8 cellular contexts compared by ENCODE assay signal in genomic region chr15:89999676-90000174, GRCh38. TPM values are rescaled to one million over a fixed set of nuclear protein-coding genes. Genes with fewer than 3 reads are reported as not detected.
DNase-seq lines count a peak whose midpoint lies in the region; FAIRE-seq and TF ChIP-seq lines count a peak whose summit lies in the region.

No MANE protein-coding gene starts in this region.

- H4K20me1 ChIP-seq in astrocyte (ENCODE audit: insufficient read depth, low read length), result peaks cover 5% of the 10 kb centered on the region

- WGBS in iPS DF 6.9 (ENCODE audit: insufficient coverage, insufficient read length), result no CpG with 5 or more reads among the region's 13 CpGs
- WGBS in small intestine, 3 donors, result 2 to 21% (median 17%) methylated on average over 10 to 13 of the region's 13 CpGs

- no peak for TF ChIP-seq CTCF in astrocyte (IDR thresholded peaks at IDR 0.05; ENCODE audit: insufficient read depth, low read depth, low read length)

- no peaks in the 10 kb centered on the region for H3K9me3 Mint-ChIP-seq in astrocyte (ENCODE audit: unreplicated experiment)

- H2AFZ ChIP-seq in astrocyte (ENCODE audit: low read depth, low read length), result peak overlapping the region; percentile 62

- peaks cover 26% of the 10 kb centered on the region for H3K4me1 Mint-ChIP-seq in astrocyte (ENCODE audit: low read depth, unreplicated experiment)

- H3K9ac ChIP-seq in astrocyte (ENCODE audit: low read length), result peak overlapping the region; percentile 87

- FAIRE-seq in astrocyte (lab: Jason Lieb, UNC) (no peak), small intestine (lab: Jason Lieb, UNC) (no peak)

- DNase-seq in HCEC 1CT (peak; percentile 43), astrocyte (ENCODE audit: low read depth) (peak; percentile 30), iPS DF 6.9 (ENCODE audit: low read depth, low spot score) (no peak), small intestine (peak; percentile 62), T1000 (lab: John Stamatoyannopoulos, UW) (no peak), OCI-M2 (lab: John Stamatoyannopoulos, UW; ENCODE audit: unreplicated experiment) (no peak), GM19240 (ENCODE audit: insufficient read length, low spot score) (no peak), DMS 273 treated with DMSO at 0.1 percent for 48 hours (lab: John Stamatoyannopoulos, UW) (no peak)

- H3K27ac ChIP-seq in astrocyte (ENCODE audit: low read depth, low read length) (no peak overlapping the region), iPS DF 6.9 (ENCODE audit: low read length) (no peak overlapping the region), small intestine (ENCODE audit: low read depth in 1 of 2, low read length in 1 of 2) (peak overlapping the region; percentile 94 to 95)

- H3K4me3 ChIP-seq in astrocyte (ENCODE audit: insufficient read depth, low read depth, low read length), result peak overlapping the region; percentile 71
- peak overlapping the region; percentile 71; the same call in 1 of the 2 replicates for H3K4me3 ChIP-seq in iPS DF 6.9 (ENCODE audit: low read length)
- H3K4me3 ChIP-seq in small intestine (ENCODE audit: low read depth in 1 of 2, low read length in 2 of 2), result peak overlapping the region; percentile 68 to 92

- peaks cover 19% of the 10 kb centered on the region for H3K79me2 ChIP-seq in astrocyte (ENCODE audit: insufficient read depth, low read length)

- H3K36me3 Mint-ChIP-seq in astrocyte (ENCODE audit: low read depth, unreplicated experiment), result no peaks in the 10 kb centered on the region

- H3K27me3 ChIP-seq in astrocyte (ENCODE audit: insufficient read depth, low read length) (peaks cover 2% of the 10 kb centered on the region), iPS DF 6.9 (ENCODE audit: control insufficient read depth, insufficient read depth, low read length) (no peaks in the 10 kb centered on the region), small intestine (ENCODE audit: control insufficient read depth in 2 of 2, insufficient read depth in 2 of 2, low read length in 2 of 2) (no peaks in the 10 kb centered on the region)

- peaks cover 8% of the 10 kb centered on the region for H3K27me3 Mint-ChIP-seq in astrocyte (ENCODE audit: low read depth, unreplicated experiment)

- H3K4me2 ChIP-seq in astrocyte (ENCODE audit: low read length), result peak overlapping the region; percentile 100

- H3K9me3 ChIP-seq in astrocyte (ENCODE audit: insufficient read depth, low read depth, low read length), result no peaks in the 10 kb centered on the region
- no peaks in the 10 kb centered on the region for H3K9me3 ChIP-seq in iPS DF 6.9 (ENCODE audit: control insufficient read depth, insufficient read depth, low read length)
- H3K9me3 ChIP-seq in small intestine (ENCODE audit: control insufficient read depth, low read depth), result no peaks in the 10 kb centered on the region

- H3K36me3 ChIP-seq in astrocyte (ENCODE audit: insufficient read depth, low read length) (no peaks in the 10 kb centered on the region), iPS DF 6.9 (ENCODE audit: control insufficient read depth, insufficient read depth, low read length) (no peaks in the 10 kb centered on the region), small intestine (ENCODE audit: control insufficient read depth in 2 of 2, insufficient read depth in 2 of 2, low read length in 2 of 2) (no peaks in the 10 kb centered on the region)

- H3K27ac Mint-ChIP-seq in astrocyte (ENCODE audit: unreplicated experiment), result no peak overlapping the region

- H3K4me1 ChIP-seq in astrocyte (ENCODE audit: insufficient read depth, low read length), result peaks cover 32% of the 10 kb centered on the region
- peaks cover 10% of the 10 kb centered on the region for H3K4me1 ChIP-seq in iPS DF 6.9 (ENCODE audit: control insufficient read depth, insufficient read depth, low read length)
- peaks cover 5 to 8% of the 10 kb centered on the region in 2 donors for H3K4me1 ChIP-seq in small intestine (ENCODE audit: control insufficient read depth in 2 of 2, insufficient read depth in 1 of 2, low read depth in 1 of 2, low read length in 1 of 2)

- peak overlapping the region; percentile 45 for H3K4me3 Mint-ChIP-seq in astrocyte (ENCODE audit: unreplicated experiment)

RNA-seq across cellular contexts. Expression of gene ZNF710, which starts 1.4 kb away (rescaled TPM):
- total RNA-seq in astrocyte, result 26.9 and 27.2 TPM in 2 replicates
- polyA plus RNA-seq in small intestine, result 10 to 100 TPM; 10.3 to 19.7 (median 18.0) TPM

Comparison
In these comparisons a context has a peak if more than half of its experiments do, and no peak if none do; other contexts are left out.
1. DNase-seq: peak in HCEC 1CT (single experiment), astrocyte (single experiment) and small intestine (single experiment); none in iPS DF 6.9 (single experiment), T1000 (single experiment), OCI-M2 (single experiment), GM19240 (single experiment) and DMS 273 treated with DMSO at 0.1 percent for 48 hours (single experiment).
2. H3K27ac ChIP-seq: peak in small intestine (2 of 2); none in astrocyte (single experiment) and iPS DF 6.9 (single experiment).
3. Peak in every context shown above with its lines, with median percentiles within 50 percentile points of each other: H3K4me3 ChIP-seq.